8 cellular contexts compared by ENCODE assay signal in the genomic region with DNA sequence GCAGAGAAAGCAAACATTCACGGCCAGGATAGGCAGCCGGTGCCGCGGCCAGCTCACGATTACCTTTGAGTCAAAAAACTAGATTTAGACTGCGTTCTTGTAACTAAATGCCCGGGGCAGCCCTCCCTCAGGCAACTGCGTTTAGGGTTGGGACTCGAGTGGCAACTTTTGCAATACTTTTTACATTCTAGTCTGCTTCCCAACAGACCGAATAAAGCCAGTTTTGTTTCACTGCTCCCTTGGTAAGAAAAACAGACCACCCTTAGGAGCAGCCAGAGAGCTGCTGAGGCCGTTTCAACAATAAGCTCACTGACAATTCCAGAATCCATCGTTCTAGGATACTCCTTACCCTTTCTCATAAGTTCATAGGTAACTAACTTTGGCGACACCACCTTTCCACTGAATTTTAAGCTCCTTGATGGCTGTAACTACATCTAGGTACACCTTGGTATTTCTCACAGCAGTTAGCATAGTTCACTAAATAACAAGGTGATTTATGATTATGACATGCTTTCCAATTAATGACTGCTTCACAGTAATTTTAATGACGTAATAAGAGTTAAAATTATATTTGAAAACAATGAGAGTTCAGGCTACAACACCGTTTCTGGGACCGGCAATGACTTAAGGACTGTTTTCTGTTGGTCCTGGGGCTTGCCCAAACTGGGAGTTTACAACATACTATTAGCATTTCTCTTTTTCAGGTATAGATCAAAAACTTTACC. TPM values are rescaled to one million over a fixed set of nuclear protein-coding genes. Genes with fewer than 3 reads are reported as not detected.
A peak's percentile ranks its signal among the peaks of the same experiment; 100 is the strongest.
DNase-seq lines count a peak whose midpoint lies in the region; ATAC-seq and TF ChIP-seq lines count a peak whose summit lies in the region.

No MANE protein-coding gene starts in this region.

- H3K27me3 ChIP-seq in Caco-2 (replicated peaks; ENCODE audit: control insufficient read depth, insufficient read depth, low read length) (no peaks in the 10 kb centered on the region), heart left ventricle (no peaks in the 10 kb centered on the region), prostate gland (replicated peaks; ENCODE audit: insufficient read depth) (no peaks in the 10 kb centered on the region)

- TSS peak; percentile 95 for BruUV-seq in Caco-2 (replicated peaks; lab: Mats Ljungman, UMichigan)

- POLR2A ChIA-PET in Caco-2 (lab: Charles Lee), result interaction anchor here (0.6 to 0.8 kb wide), 3 partner anchors 25 to 733 kb away, joined by 3 to 4 read pairs (median 3); a partner anchor contains a TSS

- CTCF ChIA-PET in Caco-2 (lab: Charles Lee), result interaction anchor here (1.3 kb wide), 1 partner anchor 47 kb away, joined by 9 read pairs; no protein-coding TSS in a partner anchor

- ATAC-seq in heart left ventricle (peak in 3 of 4 donors; percentile 1 to 10 (median 1)), HG02938 (IDR thresholded peaks at IDR 0.05; ENCODE audit: unreplicated experiment) (no peak)

- H3K4me3 Mint-ChIP-seq in Caco-2 (ENCODE audit: unreplicated experiment), result peak overlapping the region; percentile 95
- H3K4me3 Mint-ChIP-seq in activated T-helper 1 cell treated with anti-CD3 and anti-CD28 coated beads, Interleukin-12 subunit alpha, Interleukin-12 subunit beta, Interleukin-2, Interleukin-4 antibody, amounts not matched to agents 30 ng/mL and 10 ng/mL and 1 ng/mL, durations not matched to agents 14 hours and 24 hours and 36 hours, result peak overlapping the region; percentile 98

- no peak for TF ChIP-seq POLR2A in heart left ventricle (IDR thresholded peaks at IDR 0.05)
- no peak for TF ChIP-seq POLR2A in prostate gland (IDR thresholded peaks at IDR 0.05)

- H3K9me3 ChIP-seq in Caco-2 (no peaks in the 10 kb centered on the region), heart left ventricle (no peaks in the 10 kb centered on the region), prostate gland (no peaks in the 10 kb centered on the region)

- no peaks in the 10 kb centered on the region for H3K4me1 Mint-ChIP-seq in Caco-2 (ENCODE audit: low read depth, unreplicated experiment)
- H3K4me1 Mint-ChIP-seq in activated T-helper 1 cell treated with anti-CD3 and anti-CD28 coated beads, Interleukin-12 subunit alpha, Interleukin-12 subunit beta, Interleukin-2, Interleukin-4 antibody, amounts not matched to agents 30 ng/mL and 10 ng/mL and 1 ng/mL, durations not matched to agents 14 hours and 24 hours and 36 hours (ENCODE audit: low read depth), result peaks cover 39% of the 10 kb centered on the region

- no peaks in the 10 kb centered on the region for H3K36me3 ChIP-seq in Caco-2 (ENCODE audit: control insufficient read depth, insufficient read depth, low read length)
- H3K36me3 ChIP-seq in heart left ventricle, result no peaks in the 10 kb centered on the region
- no peaks in the 10 kb centered on the region for H3K36me3 ChIP-seq in prostate gland

- intact Hi-C loops in Caco-2 (cut with micrococcal nuclease; ENCODE audit: unreplicated experiment), result loop anchor here (1.0 kb wide), 3 partner anchors 26 to 161 kb away; a partner anchor contains a TSS
- intact Hi-C loops in activated T-helper 1 cell treated with anti-CD3 and anti-CD28 coated beads, Interleukin-12 subunit alpha, Interleukin-12 subunit beta, Interleukin-2, Interleukin-4 antibody, amounts not matched to agents 30 ng/mL and 10 ng/mL and 1 ng/mL, durations not matched to agents 14 hours and 24 hours and 36 hours (cut with micrococcal nuclease), result loop anchor here (1.0 to 10.0 kb wide), 19 partner anchors 35 to 1419 kb away; a partner anchor contains a TSS
- intact Hi-C loops in heart left ventricle (cut with DNase I), result loop anchor here in 8 of 10 donors (1.0 to 10.0 kb wide), 7 partner anchors 36 to 371 kb away; a partner anchor contains a TSS
- intact Hi-C loops in prostate gland (cut with DNase I), result loop anchor here (1.0 to 10.0 kb wide), 3 partner anchors 36 to 629 kb away; a partner anchor contains a TSS

- TF ChIP-seq CTCF in Caco-2 (IDR thresholded peaks at IDR 0.05; ENCODE audit: insufficient read depth in 1 of 2, low read depth in 1 of 2, low read length in 1 of 2, severe bottlenecking in 1 of 2, unreplicated experiment in 1 of 2) (no peak), heart left ventricle (IDR thresholded peaks at IDR 0.05) (no peak), prostate gland (IDR thresholded peaks at IDR 0.05) (no peak)

- H3K4me1 ChIP-seq in Caco-2 (peaks cover 5% of the 10 kb centered on the region), heart left ventricle (peaks cover 0 to 46% (median 23%) of the 10 kb centered on the region in 12 donors), prostate gland (replicated peaks) (peaks cover 3% of the 10 kb centered on the region)

- peak overlapping the region; percentile 74 for H3K4me3 ChIP-seq in Caco-2 (ENCODE audit: low read depth, low read length)
- peak overlapping the region; percentile 30 to 87 (median 70) for H3K4me3 ChIP-seq in heart left ventricle
- peak overlapping the region; percentile 60 to 74 for H3K4me3 ChIP-seq in prostate gland

- H3K36me3 Mint-ChIP-seq in Caco-2 (ENCODE audit: insufficient read depth, unreplicated experiment), result peaks cover 23% of the 10 kb centered on the region
- peaks cover 11% of the 10 kb centered on the region for H3K36me3 Mint-ChIP-seq in activated T-helper 1 cell treated with anti-CD3 and anti-CD28 coated beads, Interleukin-12 subunit alpha, Interleukin-12 subunit beta, Interleukin-2, Interleukin-4 antibody, amounts not matched to agents 30 ng/mL and 10 ng/mL and 1 ng/mL, durations not matched to agents 14 hours and 24 hours and 36 hours (ENCODE audit: low read depth)

- WGBS in heart left ventricle, 4 donors, result 2 to 3% (median 3%) methylated on average over 12 to 16 of the region's 16 CpGs
- 2% methylated on average over 16 of the region's 16 CpGs for WGBS in prostate gland

- H3K27ac Mint-ChIP-seq in Caco-2 (ENCODE audit: unreplicated experiment), result peak overlapping the region; percentile 95
- H3K27ac Mint-ChIP-seq in activated T-helper 1 cell treated with anti-CD3 and anti-CD28 coated beads, Interleukin-12 subunit alpha, Interleukin-12 subunit beta, Interleukin-2, Interleukin-4 antibody, amounts not matched to agents 30 ng/mL and 10 ng/mL and 1 ng/mL, durations not matched to agents 14 hours and 24 hours and 36 hours, result peak overlapping the region; percentile 97

- H3K9me3 Mint-ChIP-seq in Caco-2 (ENCODE audit: unreplicated experiment), result no peaks in the 10 kb centered on the region
- H3K9me3 Mint-ChIP-seq in activated T-helper 1 cell treated with anti-CD3 and anti-CD28 coated beads, Interleukin-12 subunit alpha, Interleukin-12 subunit beta, Interleukin-2, Interleukin-4 antibody, amounts not matched to agents 30 ng/mL and 10 ng/mL and 1 ng/mL, durations not matched to agents 14 hours and 24 hours and 36 hours, result no peaks in the 10 kb centered on the region

- H3K27me3 Mint-ChIP-seq in Caco-2 (ENCODE audit: insufficient read depth, unreplicated experiment), result no peaks in the 10 kb centered on the region
- H3K27me3 Mint-ChIP-seq in activated T-helper 1 cell treated with anti-CD3 and anti-CD28 coated beads, Interleukin-12 subunit alpha, Interleukin-12 subunit beta, Interleukin-2, Interleukin-4 antibody, amounts not matched to agents 30 ng/mL and 10 ng/mL and 1 ng/mL, durations not matched to agents 14 hours and 24 hours and 36 hours (ENCODE audit: insufficient read depth), result no peaks in the 10 kb centered on the region

- peak overlapping the region; percentile 93 to 100 (median 98) for H3K27ac ChIP-seq in heart left ventricle
- H3K27ac ChIP-seq in prostate gland, result peak overlapping the region; percentile 97 to 98

- DNase-seq in Caco-2 (no peak), HT-29 (ENCODE audit: low spot score) (peak; percentile 62), heart left ventricle (peak in 1 of 5 donors; percentile 61), prostate gland (ENCODE audit: low spot score) (no peak), NCI-H1048 (lab: John Stamatoyannopoulos, UW) (no peak)
- no peak for DNase-seq in activated T-helper 1 cell treated with anti-CD3 and anti-CD28 coated beads, Interleukin-12 subunit alpha, Interleukin-12 subunit beta, Interleukin-2, Interleukin-4 antibody, amounts not matched to agents 30 ng/mL and 10 ng/mL and 1 ng/mL, durations not matched to agents 14 hours and 24 hours and 36 hours (ENCODE audit: low spot score)
- DNase-seq in stimulated activated CD4-positive, alpha-beta T cell treated with anti-CD3 and anti-CD28 coated beads, Interleukin-4, amount 100 ng/mL, for 1 hour, result no peak

RNA-seq across cellular contexts. Expression of a gene that starts 0.9 kb away (rescaled TPM):
- 17.4 and 22.4 TPM in 2 replicates for total RNA-seq in Caco-2 (2022)
- total RNA-seq in HT-29 (2014; rRNA removed; shearing (Covaris generic)), result 7.3 and 7.4 TPM in 2 replicates
- 36.7 and 42.8 TPM in 2 replicates for total RNA-seq in activated T-helper 1 cell treated with anti-CD3 and anti-CD28 coated beads, Interleukin-12 subunit alpha, Interleukin-12 subunit beta, Interleukin-2, Interleukin-4 antibody, amounts not matched to agents 30 ng/mL and 10 ng/mL and 1 ng/mL, durations not matched to agents 14 hours and 24 hours and 36 hours
- total RNA-seq in heart left ventricle, result 10 to 100 TPM in 5 of 9 donors, 1 to 10 TPM in 4; 7.0 to 13.9 (median 10.0) TPM
- 1 to 10 TPM; 2.3 to 3.3 TPM for polyA plus RNA-seq in heart left ventricle
- 10 to 100 TPM; 15.5 to 43.0 TPM for total RNA-seq in prostate gland
